ENCODE assay signal across 8 cellular contexts in genomic region chr15:40357723-40358491, GRCh38. TPM values are rescaled to one million over a fixed set of nuclear protein-coding genes. Genes with fewer than 3 reads are reported as not detected.
A peak's percentile ranks its signal among the peaks of the same experiment; 100 is the strongest.
DNase-seq lines count a peak whose midpoint lies in the region; ATAC-seq and TF ChIP-seq lines count a peak whose summit lies in the region.

TSS of gene DISP2 (plus strand) at chr15:40358219. CDS start at chr15:40358322, 103 bp downstream.

- H3K27me3 ChIP-seq in osteoblast (ENCODE audit: insufficient read depth, low read length): peaks cover 14% of the 10 kb centered on the region

- H2AFZ ChIP-seq in osteoblast (ENCODE audit: low read length): peak within 1 kb of the TSS; percentile 99

- H3K36me3 Mint-ChIP-seq in HFFc6 (ENCODE audit: low read depth) (no peaks in the 10 kb centered on the region), glutamatergic neuron (ENCODE audit: unreplicated experiment) (no peaks in the 10 kb centered on the region)
- no peaks in the 10 kb centered on the region for H3K36me3 Mint-ChIP-seq in activated naive CD4-positive, alpha-beta T cell treated with anti-CD3 and anti-CD28 coated beads, Interleukin-2, amount 50 U/mL, for 72 hours

- peak within 1 kb of the TSS; percentile 75 for H3K4me3 ChIP-seq in osteoblast (ENCODE audit: insufficient read depth, low read length)

- H3K9me3 ChIP-seq in osteoblast (ENCODE audit: low read depth, low read length): no peaks in the 10 kb centered on the region

- peak; percentile 100 for DNase-seq in GM03348 (ENCODE audit: low spot score)
- DNase-seq in HFFc6: peak; percentile 69
- peak; percentile 86 for DNase-seq in NAMALWA (ENCODE audit: low spot score)
- DNase-seq in SKM-1 treated with dmso at 0.1 percent for 144 hours (lab: John Stamatoyannopoulos, UW; ENCODE audit: unreplicated experiment): peak; percentile 86
- peak; percentile 93 to 95 for DNase-seq in activated naive CD4-positive, alpha-beta T cell treated with anti-CD3 and anti-CD28 coated beads, Interleukin-2, amount 50 U/mL, for 72 hours (ENCODE audit: low spot score in 2 of 2)
- DNase-seq in glutamatergic neuron: peak; percentile 93
- DNase-seq in osteoblast (ENCODE audit: insufficient read length, low spot score, missing footprints): peak; percentile 100

- H3K36me3 ChIP-seq in osteoblast (ENCODE audit: insufficient read depth, low read length): no peaks in the 10 kb centered on the region

- H3K79me2 ChIP-seq in osteoblast (ENCODE audit: insufficient read depth, low read length): no peaks in the 10 kb centered on the region

- H3K4me1 Mint-ChIP-seq in HFFc6 (ENCODE audit: low read depth) (peaks cover 8% of the 10 kb centered on the region; the same call in 1 of the 2 replicates), glutamatergic neuron (ENCODE audit: low read depth, unreplicated experiment) (peaks cover 49% of the 10 kb centered on the region)

- H3K27ac Mint-ChIP-seq in HFFc6: no peak within 1 kb of the TSS
- no peak within 1 kb of the TSS for H3K27ac Mint-ChIP-seq in activated naive CD4-positive, alpha-beta T cell treated with anti-CD3 and anti-CD28 coated beads, Interleukin-2, amount 50 U/mL, for 72 hours
- peak within 1 kb of the TSS; percentile 87 for H3K27ac Mint-ChIP-seq in glutamatergic neuron (ENCODE audit: unreplicated experiment)

- H3K27ac ChIP-seq in osteoblast (ENCODE audit: low read depth, low read length) (no peak within 1 kb of the TSS), temporal lobe (ENCODE audit: low read depth, low read length) (peak within 1 kb of the TSS; percentile 51)

- peak; percentile 92 to 97 for ATAC-seq in activated naive CD4-positive, alpha-beta T cell treated with anti-CD3 and anti-CD28 coated beads, Interleukin-2, amount 50 U/mL, for 72 hours

- H3K9me3 Mint-ChIP-seq in HFFc6: no peaks in the 10 kb centered on the region
- no peaks in the 10 kb centered on the region for H3K9me3 Mint-ChIP-seq in activated naive CD4-positive, alpha-beta T cell treated with anti-CD3 and anti-CD28 coated beads, Interleukin-2, amount 50 U/mL, for 72 hours
- H3K9me3 Mint-ChIP-seq in glutamatergic neuron (ENCODE audit: unreplicated experiment): peaks cover 11% of the 10 kb centered on the region

- H3K4me3 Mint-ChIP-seq in HFFc6 (peak within 1 kb of the TSS; percentile 83), glutamatergic neuron (ENCODE audit: unreplicated experiment) (peak within 1 kb of the TSS; percentile 91)

- no peaks in the 10 kb centered on the region for H4K20me1 ChIP-seq in osteoblast (ENCODE audit: insufficient read depth, low read length)

- TF ChIP-seq CTCF in HFFc6 (IDR thresholded peaks at IDR 0.05) (no peak), glutamatergic neuron (IDR thresholded peaks at IDR 0.05; ENCODE audit: partially characterized antibody, unreplicated experiment) (no peak), osteoblast (IDR thresholded peaks at IDR 0.05; ENCODE audit: extremely low read depth, low read depth, low read length) (no peak)

- peaks cover 12% of the 10 kb centered on the region for H3K4me1 ChIP-seq in osteoblast (ENCODE audit: insufficient read depth, low read length)

- H3K27me3 Mint-ChIP-seq in HFFc6 (ENCODE audit: insufficient read depth) (peaks cover 31% of the 10 kb centered on the region), glutamatergic neuron (ENCODE audit: unreplicated experiment) (peaks cover 21% of the 10 kb centered on the region)

- peak within 1 kb of the TSS; percentile 93 for H3K4me2 ChIP-seq in osteoblast (ENCODE audit: insufficient read depth, low read length)

RNA-seq across cellular contexts. Expression of gene DISP2, which starts in this region (rescaled TPM):
- total RNA-seq in HFFc6 (2021; fragmentation: NEBNext Ultra II Directional; extraction: Animal tissue kit (Norgen Biotek cat#: 25700)): under 1 TPM; 0.03 to 0.26 (median 0.21) TPM
- under 1 TPM; 0.06 to 0.50 TPM for total RNA-seq in activated naive CD4-positive, alpha-beta T cell treated with anti-CD3 and anti-CD28 coated beads, Interleukin-2, amount 50 U/mL, for 72 hours
- total RNA-seq in glutamatergic neuron (ENCODE audit: unreplicated experiment): 44.3 TPM
- total RNA-seq in osteoblast: 0.29 and 0.36 TPM in 2 replicates
- 20.9 TPM for total RNA-seq in temporal lobe

Comparison
In these comparisons a context has a peak if more than half of its experiments do, and no peak if none do; other contexts are left out.
1. RNA of gene DISP2 (total RNA-seq): 44.3 TPM in glutamatergic neuron (single experiment) and 20.9 TPM in temporal lobe (single experiment); 0.06 to 0.50 TPM in activated naive CD4-positive, alpha-beta T cell treated with anti-CD3 and anti-CD28 coated beads, Interleukin-2, amount 50 U/mL, for 72 hours, 0.29 to 0.36 TPM in osteoblast and 0.03 to 0.26 TPM in HFFc6; every median in the first group is over 10 times any median in the second.
2. Peak in DNase-seq in HFFc6; RNA of the gene not detected or under 1 TPM.
3. Peak in DNase-seq and ATAC-seq in activated naive CD4-positive, alpha-beta T cell treated with anti-CD3 and anti-CD28 coated beads, Interleukin-2, amount 50 U/mL, for 72 hours; RNA of the gene not detected or under 1 TPM.
4. Peak in DNase-seq, H3K4me3 ChIP-seq and H3K4me2 ChIP-seq in osteoblast; RNA of the gene not detected or under 1 TPM.
5. Peak in every context shown above with its lines, with median percentiles within 50 percentile points of each other: DNase-seq.